ENCODE assay signal across 14 cellular contexts in the genomic region with DNA sequence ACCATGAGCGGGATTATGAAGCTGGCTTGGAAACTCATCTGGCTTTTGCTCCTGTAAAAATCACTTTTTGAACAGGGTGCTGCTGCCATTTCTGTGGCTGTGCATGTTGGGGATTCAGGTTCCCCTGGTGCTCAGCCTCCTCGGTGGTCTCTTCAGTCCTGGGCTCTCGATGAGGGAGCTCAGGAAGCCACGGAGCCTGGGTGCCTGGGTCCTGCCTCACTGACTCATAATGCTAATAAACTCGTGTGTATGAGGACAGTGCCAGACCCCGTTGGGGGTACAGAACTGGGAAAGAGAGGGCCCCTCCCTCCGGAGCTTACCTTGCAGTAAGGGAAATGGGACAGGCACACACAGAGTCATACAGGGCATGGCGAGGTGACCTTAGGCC. TPM values are rescaled to one million over a fixed set of nuclear protein-coding genes. Genes with fewer than 3 reads are reported as not detected.
DNase-seq lines count a peak whose midpoint lies in the region; ATAC-seq and TF ChIP-seq lines count a peak whose summit lies in the region.
"Had no signal": no experiment of that assay in that cellular context is flagged by ENCODE, and none has a peak within 500 bp of the region (broad histone marks: within the 10 kb centered on the region; RNA-seq: fewer than 3 reads in every experiment).

No MANE protein-coding gene starts in this region.

- H3K4me2 ChIP-seq in neural progenitor cell, result peak overlapping the region; percentile 44

- H3K27ac ChIP-seq in right cardiac atrium (ENCODE audit: low read length), result peak overlapping the region; percentile 10
- peak overlapping the region; percentile 45 to 93 (median 52) for H3K27ac ChIP-seq in esophagus muscularis mucosa (replicated peaks in 1 of 4)
- no peak overlapping the region for H3K27ac ChIP-seq in neural progenitor cell
- no peak overlapping the region for H3K27ac ChIP-seq in spleen

- H3K4me1 Mint-ChIP-seq in neural progenitor cell (peaks cover 30% of the 10 kb centered on the region), natural killer cell (peaks cover 51 to 69% of the 10 kb centered on the region in 2 donors)

- H3K36me3 ChIP-seq in esophagus muscularis mucosa, result no peaks in the 10 kb centered on the region
- no peaks in the 10 kb centered on the region for H3K36me3 ChIP-seq in neural progenitor cell
- peaks cover 0 to 23% (median 2%) of the 10 kb centered on the region in 6 donors for H3K36me3 ChIP-seq in spleen

- no peaks in the 10 kb centered on the region for H3F3A ChIP-seq in neural progenitor cell (ENCODE audit: low read depth)

- no peak overlapping the region for H3K27ac Mint-ChIP-seq in neural progenitor cell
- peak overlapping the region in 1 of 2 donors; percentile 32 for H3K27ac Mint-ChIP-seq in natural killer cell

- TF ChIP-seq CTCF in esophagus muscularis mucosa (IDR thresholded peaks at IDR 0.05) (no peak), neural progenitor cell (IDR thresholded peaks at IDR 0.05) (no peak), natural killer cell (IDR thresholded peaks at IDR 0.05) (no peak), spleen (IDR thresholded peaks at IDR 0.05 in 8 of 11, conservative IDR thresholded peaks at IDR 0.05 in 3 of 11) (no peak)

- H3K9me3 ChIP-seq in right cardiac atrium (ENCODE audit: control insufficient read depth, low read length) (no peaks in the 10 kb centered on the region), esophagus muscularis mucosa (peaks cover 0 to 8% (median 3%) of the 10 kb centered on the region in 4 donors), neural progenitor cell (ENCODE audit: low read depth) (no peaks in the 10 kb centered on the region), spleen (peaks cover 0 to 8% (median 2%) of the 10 kb centered on the region in 8 donors)
- H3K9me3 ChIP-seq: mucosa of descending colon had no signal

- ATAC-seq in right cardiac atrium (peak in 1 of 2 donors; percentile 3), Right ventricle myocardium inferior (no peak), HG03469 (IDR thresholded peaks at IDR 0.05; ENCODE audit: unreplicated experiment) (no peak), natural killer cell (no peak)
- ATAC-seq: stimulated activated naive CD8-positive, alpha-beta T cell treated with anti-CD3 and anti-CD28 coated beads, Interleukin-15, Interleukin-2, amounts not matched to agents 100 U/mL and 50 U/mL, for 24 hours had no signal

- H3K4me3 Mint-ChIP-seq in neural progenitor cell (no peak overlapping the region), natural killer cell (no peak overlapping the region)

- TF ChIP-seq POLR2A in esophagus muscularis mucosa (IDR thresholded peaks at IDR 0.05; ENCODE audit: low read depth) (no peak), spleen (IDR thresholded peaks at IDR 0.05) (no peak)

- no peak for TF ChIP-seq EP300 in esophagus muscularis mucosa (IDR thresholded peaks at IDR 0.05)

- H3K27me3 Mint-ChIP-seq in neural progenitor cell (ENCODE audit: insufficient read depth, low read depth) (peaks cover 6% of the 10 kb centered on the region), natural killer cell (ENCODE audit: low read depth in 2 of 2) (no peaks in the 10 kb centered on the region)

- DNase-seq in right cardiac atrium (no peak), Right ventricle myocardium inferior (ENCODE audit: missing footprints) (no peak), esophagus muscularis mucosa (ENCODE audit: extremely low spot score) (no peak), neural progenitor cell (ENCODE audit: low spot score) (no peak), natural killer cell (no peak), spleen (no peak)
- no peak for DNase-seq in activated effector memory CD4-positive, alpha-beta T cell treated with anti-CD3 and anti-CD28 coated beads, Interleukin-2, amount 50 U/mL, for 16 hours
- DNase-seq: activated gamma-delta T cell; aorta; NCI-H226; stimulated activated naive CD8-positive, alpha-beta T cell treated with anti-CD3 and anti-CD28 coated beads, Interleukin-15, Interleukin-2, amounts not matched to agents 100 U/mL and 50 U/mL, for 24 hours; T-helper 2 cell had no signal

- H3K27me3 ChIP-seq in right cardiac atrium (ENCODE audit: control insufficient read depth, insufficient read depth) (no peaks in the 10 kb centered on the region), esophagus muscularis mucosa (no peaks in the 10 kb centered on the region), neural progenitor cell (peaks cover 3% of the 10 kb centered on the region), spleen (replicated peaks in 1 of 7) (no peaks in the 10 kb centered on the region)

- H2AFZ ChIP-seq in neural progenitor cell (replicated peaks), result no peak overlapping the region

- H3K9me3 Mint-ChIP-seq in neural progenitor cell, result no peaks in the 10 kb centered on the region
- H3K9me3 Mint-ChIP-seq in natural killer cell, result no peaks in the 10 kb centered on the region

- H3K4me3 ChIP-seq in right cardiac atrium (ENCODE audit: low read length) (no peak overlapping the region), esophagus muscularis mucosa (peak overlapping the region in 1 of 4 donors; percentile 13), neural progenitor cell (no peak overlapping the region), spleen (no peak overlapping the region)
- H3K4me3 ChIP-seq: mucosa of descending colon had no signal

- H3K4me1 ChIP-seq in right cardiac atrium (ENCODE audit: control insufficient read depth, insufficient read depth, low read length), result peaks cover 31% of the 10 kb centered on the region
- H3K4me1 ChIP-seq in esophagus muscularis mucosa, result peaks cover 50 to 79% (median 72%) of the 10 kb centered on the region in 4 donors
- H3K4me1 ChIP-seq in neural progenitor cell, result peaks cover 11% of the 10 kb centered on the region
- peaks cover 6 to 79% (median 34%) of the 10 kb centered on the region in 6 donors for H3K4me1 ChIP-seq in spleen

- H3K9ac ChIP-seq in neural progenitor cell, result no peak overlapping the region

- WGBS in right cardiac atrium, result 61% methylated on average over 8 of the region's 8 CpGs
- WGBS in esophagus muscularis mucosa, result 85% methylated on average over 8 of the region's 8 CpGs
- whole genome bisulfite sequencing in spleen, 5 donors, result 79 to 92% (median 87%) methylated on average over 8 of the region's 8 CpGs

- H3K36me3 Mint-ChIP-seq in neural progenitor cell (no peaks in the 10 kb centered on the region), natural killer cell (no peaks in the 10 kb centered on the region)

- no peaks in the 10 kb centered on the region for H4K20me1 ChIP-seq in neural progenitor cell (ENCODE audit: low read depth)

- peaks cover 19% of the 10 kb centered on the region for H3K79me2 ChIP-seq in neural progenitor cell (ENCODE audit: low read depth)

- intact Hi-C loops in right cardiac atrium (cut with DNase I), result no loop called here
- intact Hi-C loops in Right ventricle myocardium inferior (cut with DNase I), result loop anchor here (1.0 kb wide), 1 partner anchor 28 kb away; no protein-coding TSS in a partner anchor
- intact Hi-C loops in esophagus muscularis mucosa (cut with DNase I), result no loop called here
- intact Hi-C loops in natural killer cell (cut with micrococcal nuclease), result no loop called here
- intact Hi-C loops in spleen (cut with DNase I; ENCODE audit: low total_unique reads), result no loop called here

RNA-seq across cellular contexts. Expression of gene COQ8A, which starts 5.8 kb away (rescaled TPM):
- total RNA-seq in right cardiac atrium (100 to 1,000 TPM; 130 to 238 (median 203) TPM), Right ventricle myocardium inferior (412 TPM), esophagus muscularis mucosa (100 to 1,000 TPM in 1 of 4 donors, 10 to 100 TPM in 3; 73.1 to 118 (median 80.9) TPM), neural progenitor cell (ENCODE audit: low replicate concordance) (13.8 and 18.8 TPM in 2 replicates), natural killer cell (10 to 100 TPM; 42.9 to 59.7 (median 56.2) TPM), spleen (10 to 100 TPM; 31.0 to 44.7 (median 38.1) TPM)
- polyA plus RNA-seq in right cardiac atrium (198 TPM), spleen (10 to 100 TPM; 44.9 to 59.4 (median 52.4) TPM)

Comparison
In these comparisons a context has a peak if more than half of its experiments do, and no peak if none do; other contexts are left out.
1. H3K27ac ChIP-seq: peak in right cardiac atrium (single experiment) and esophagus muscularis mucosa (4 of 4); none in neural progenitor cell (single experiment) and spleen (0 of 8).